ENCODE assay signal across 8 cellular contexts in genomic region chr15:58551764-58552504, GRCh38.
DNase-seq lines count a peak whose midpoint lies in the region; ATAC-seq and TF ChIP-seq lines count a peak whose summit lies in the region.

No MANE protein-coding gene starts in this region.

- H3K27ac ChIP-seq in DND-41 (ENCODE audit: low read length) (peak overlapping the region; percentile 44), RWPE2 (ENCODE audit: poor library complexity, severe bottlenecking) (peak overlapping the region; percentile 55), neutrophil (peak overlapping the region; percentile 17)

- H2AFZ ChIP-seq in DND-41 (ENCODE audit: low read depth, low read length) = no peak overlapping the region; the same call in 1 of the 2 replicates

- no peak overlapping the region for H3K9ac ChIP-seq in DND-41 (ENCODE audit: low read depth, low read length)

- H4K20me1 ChIP-seq in DND-41 (ENCODE audit: insufficient read depth, low read length) = no peaks in the 10 kb centered on the region

- H3K27me3 ChIP-seq in DND-41 (ENCODE audit: insufficient read depth, low read length, poor library complexity) (no peaks in the 10 kb centered on the region), RWPE2 (ENCODE audit: insufficient read depth, poor library complexity, severe bottlenecking) (no peaks in the 10 kb centered on the region), neutrophil (no peaks in the 10 kb centered on the region)

- H3K4me2 ChIP-seq in DND-41 (ENCODE audit: insufficient read depth, low read length) = no peak overlapping the region

- H3K4me1 ChIP-seq in DND-41 (ENCODE audit: insufficient read depth, low read length) = peaks cover 17% of the 10 kb centered on the region
- H3K4me1 ChIP-seq in RWPE2 (ENCODE audit: insufficient read depth, poor library complexity, severe bottlenecking) = peaks cover 26% of the 10 kb centered on the region
- peaks cover 12 to 15% of the 10 kb centered on the region in 2 experiments for H3K4me1 ChIP-seq in neutrophil (ENCODE audit: control insufficient read depth in 1 of 2, insufficient read depth in 1 of 2, low read depth in 1 of 2, low read length in 1 of 2)

- TF ChIP-seq CTCF in DND-41 (IDR thresholded peaks at IDR 0.05; ENCODE audit: borderline replicate concordance, extremely low read depth, low read length, poor library complexity, severe bottlenecking) (no peak), RWPE2 (IDR thresholded peaks at IDR 0.05; ENCODE audit: poor library complexity, severe bottlenecking) (no peak), neutrophil (IDR thresholded peaks at IDR 0.05) (no peak)

- H3K4me3 ChIP-seq in DND-41 (ENCODE audit: low read depth in 1 of 2, low read length in 2 of 2) (no peak overlapping the region), RWPE2 (ENCODE audit: severe bottlenecking) (no peak overlapping the region), neutrophil (ENCODE audit: low read depth in 1 of 2, low read length in 1 of 2) (peak overlapping the region in 1 of 2 experiments; percentile 23)

- H3K36me3 ChIP-seq in DND-41 (ENCODE audit: insufficient read depth, low read length) (no peaks in the 10 kb centered on the region), RWPE2 (ENCODE audit: low read depth) (no peaks in the 10 kb centered on the region), neutrophil (no peaks in the 10 kb centered on the region)

- no peaks in the 10 kb centered on the region for H3K9me3 ChIP-seq in DND-41 (ENCODE audit: insufficient read depth, low read length, severe bottlenecking)
- H3K9me3 ChIP-seq in RWPE2 (ENCODE audit: severe bottlenecking) = no peaks in the 10 kb centered on the region
- no peaks in the 10 kb centered on the region for H3K9me3 ChIP-seq in neutrophil

- H3K79me2 ChIP-seq in DND-41 (ENCODE audit: insufficient read depth, low read length) = no peaks in the 10 kb centered on the region

- DNase-seq in DND-41 = no peak
- no peak for DNase-seq in RWPE2 (ENCODE audit: low spot score)
- no peak for DNase-seq in SHP77 (lab: John Stamatoyannopoulos, UW)
- no peak for DNase-seq in NCI-H187 treated with DMSO at 0.1 percent for 48 hours (lab: John Stamatoyannopoulos, UW)

- peak; percentile 35; the same call in 2 of the 3 replicates for ATAC-seq in DND-41 (ENCODE audit: insufficient read depth, low read depth)
- peak; percentile 81 for ATAC-seq in RWPE2 (ENCODE audit: low read depth)
- peak; percentile 41 for ATAC-seq in esophagus mucosa
- ATAC-seq in HG03439 (IDR thresholded peaks at IDR 0.05; ENCODE audit: unreplicated experiment) = no peak
- ATAC-seq in GM21717 (IDR thresholded peaks at IDR 0.05; ENCODE audit: unreplicated experiment) = no peak

Comparison
In these comparisons a context has a peak if more than half of its experiments do, and no peak if none do; other contexts are left out.
1. ATAC-seq: peak in DND-41 (single experiment), RWPE2 (single experiment) and esophagus mucosa (single experiment); none in HG03439 (single experiment) and GM21717 (single experiment).
2. Peak in every context shown above with its lines, with median percentiles within 50 percentile points of each other: H3K27ac ChIP-seq.